Comparison of ENCODE assay signal across 8 cellular contexts in the genomic region with DNA sequence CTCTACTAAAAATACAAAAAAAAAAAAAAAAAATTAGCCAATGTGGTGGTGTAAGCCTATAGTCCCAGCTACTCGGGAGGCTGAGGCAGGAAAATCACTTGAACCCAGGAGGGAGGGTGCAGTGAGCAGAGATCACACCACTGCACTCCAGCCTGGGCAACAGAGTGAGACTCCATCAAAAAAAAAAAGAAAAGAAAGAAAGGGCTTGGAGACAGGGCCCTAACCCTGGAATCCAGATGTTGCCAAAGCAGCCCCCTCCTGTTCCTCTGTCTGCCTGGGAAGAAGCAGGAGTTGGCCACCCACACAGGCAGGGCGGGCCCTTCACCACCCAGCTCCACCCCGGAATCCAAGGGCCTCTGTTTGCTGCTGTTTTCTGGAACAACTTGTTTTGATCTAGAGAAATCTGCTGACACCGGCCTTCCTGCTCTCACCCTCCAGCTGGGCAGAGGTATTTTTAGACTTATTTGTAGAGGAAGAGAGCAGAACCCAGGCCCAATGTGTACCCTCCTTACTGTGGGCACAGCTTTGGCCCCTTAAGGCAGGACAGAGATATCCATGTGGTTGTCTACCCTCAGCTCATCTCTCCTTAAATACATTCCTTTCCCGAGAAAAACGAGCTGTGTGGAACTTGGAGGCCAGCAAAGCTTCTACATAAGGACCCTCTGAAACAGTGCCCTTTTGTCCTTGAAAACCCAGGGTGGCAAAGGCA. TPM values are rescaled to one million over a fixed set of nuclear protein-coding genes. Genes with fewer than 3 reads are reported as not detected.
DNase-seq lines count a peak whose midpoint lies in the region; ATAC-seq, FAIRE-seq and TF ChIP-seq lines count a peak whose summit lies in the region.

No MANE protein-coding gene starts in this region.

- H3K9me3 Mint-ChIP-seq in CD4-positive, alpha-beta T cell, result no peaks in the 10 kb centered on the region

- peak in 9 of 10 experiments; percentile 39 to 73 (median 55) for DNase-seq in CD4-positive, alpha-beta T cell
- DNase-seq in HT-29 (ENCODE audit: low spot score) (peak; percentile 98), RWPE1 (ENCODE audit: low spot score) (peak; percentile 74), adrenal gland (peak; percentile 83 to 98 (median 95)), Right ventricle myocardium superior (peak; percentile 95), pancreas (peak; percentile 81 to 95 (median 92))

- no peaks in the 10 kb centered on the region for H3K9me3 ChIP-seq in CD4-positive, alpha-beta T cell (ENCODE audit: control insufficient read depth, low read length)
- no peaks in the 10 kb centered on the region for H3K9me3 ChIP-seq in adrenal gland (replicated peaks in 1 of 3)
- H3K9me3 ChIP-seq in pancreas, result no peaks in the 10 kb centered on the region

- no peak for FAIRE-seq in pancreas (lab: Jason Lieb, UNC)

- H3K27me3 ChIP-seq in CD4-positive, alpha-beta T cell (ENCODE audit: control insufficient read depth, insufficient read depth, low read length), result no peaks in the 10 kb centered on the region
- H3K27me3 ChIP-seq in adrenal gland, result no peaks in the 10 kb centered on the region
- no peaks in the 10 kb centered on the region for H3K27me3 ChIP-seq in pancreas

- H3K27ac Mint-ChIP-seq in CD4-positive, alpha-beta T cell, result peak overlapping the region; percentile 96

- H3K36me3 ChIP-seq in adrenal gland (replicated peaks in 1 of 2) (peaks cover 0 to 17% of the 10 kb centered on the region in 2 donors), pancreas (peaks cover 0 to 19% (median 0%) of the 10 kb centered on the region in 3 donors)

- no peak for ATAC-seq in CD4-positive, alpha-beta T cell (ENCODE audit: poor library complexity)
- ATAC-seq in Right ventricle myocardium superior (ENCODE audit: poor library complexity) (peak; percentile 38), pancreas (peak; percentile 23 to 45 (median 34)), GM19395 (IDR thresholded peaks at IDR 0.05; ENCODE audit: unreplicated experiment) (no peak), GM18868 (IDR thresholded peaks at IDR 0.05; ENCODE audit: unreplicated experiment) (no peak)

- H3K4me3 ChIP-seq in adrenal gland (peak overlapping the region in 1 of 4 donors; percentile 82), pancreas (peak overlapping the region in 2 of 4 donors; percentile 81 to 93)

- peak overlapping the region; percentile 92 for H3K4me3 Mint-ChIP-seq in CD4-positive, alpha-beta T cell

- intact Hi-C loops in CD4-positive, alpha-beta T cell (cut with DNase I, micrococcal nuclease), result loop anchor here in 1 of 2 experiments (5.0 kb wide), 1 partner anchor 53 kb away; no protein-coding TSS in a partner anchor
- intact Hi-C loops in adrenal gland (cut with DNase I) (loop anchor here in 1 of 2 donors (5.0 kb wide), 1 partner anchor 77 kb away; a partner anchor contains a TSS), Right ventricle myocardium superior (cut with DNase I) (loop anchor here (2.0 to 5.0 kb wide), 2 partner anchors 38 to 77 kb away; a partner anchor contains a TSS), pancreas (cut with DNase I) (loop anchor here in 2 of 3 donors (5.0 kb wide), 3 partner anchors 47 to 92 kb away; no protein-coding TSS in a partner anchor)

- TF ChIP-seq POLR2A in adrenal gland (IDR thresholded peaks at IDR 0.05), result peak in 1 of 2 donors; percentile 65

- POLR2A ChIA-PET in CD4-positive, alpha-beta T cell (lab: Charles Lee), result interaction anchor here (0.8 to 20.7 kb wide), 19 partner anchors 7 to 439 kb away, joined by 3 to 3042 read pairs (median 5); a partner anchor contains a TSS
- POLR2A ChIA-PET in RWPE1 (lab: Yijun Ruan, JAX; ENCODE audit: low non-redundant PET), result interaction anchor here (0.5 to 1.5 kb wide), 9 partner anchors 23 to 369 kb away, joined by 3 to 8 read pairs (median 3); a partner anchor contains a TSS

- peak overlapping the region; percentile 99 for H3K27ac ChIP-seq in CD4-positive, alpha-beta T cell (ENCODE audit: low read depth, low read length)
- H3K27ac ChIP-seq in RWPE1, result peak overlapping the region; percentile 100
- peak overlapping the region; percentile 91 to 100 (median 100) for H3K27ac ChIP-seq in adrenal gland
- peak overlapping the region; percentile 98 to 99 (median 99) for H3K27ac ChIP-seq in pancreas

- H3K27me3 Mint-ChIP-seq in CD4-positive, alpha-beta T cell, result no peaks in the 10 kb centered on the region

- H3K4me1 Mint-ChIP-seq in CD4-positive, alpha-beta T cell (ENCODE audit: low read depth), result peaks cover 63% of the 10 kb centered on the region

- no peak for TF ChIP-seq CTCF in CD4-positive, alpha-beta T cell (IDR thresholded peaks at IDR 0.05)
- no peak for TF ChIP-seq CTCF in RWPE1 (conservative IDR thresholded peaks at IDR 0.05; ENCODE audit: low read depth)
- TF ChIP-seq CTCF in adrenal gland (IDR thresholded peaks at IDR 0.05), result no peak
- TF ChIP-seq CTCF in pancreas (IDR thresholded peaks at IDR 0.05), result no peak

- H3K4me1 ChIP-seq in adrenal gland (replicated peaks in 1 of 2) (peaks cover 49 to 58% of the 10 kb centered on the region in 2 donors), pancreas (peaks cover 36 to 51% (median 44%) of the 10 kb centered on the region in 3 donors)

- CTCF ChIA-PET in CD4-positive, alpha-beta T cell (lab: Charles Lee), result interaction anchor here (1.2 to 7.2 kb wide), 7 partner anchors 13 to 120 kb away, joined by 3 to 82 read pairs (median 6); no protein-coding TSS in a partner anchor
- CTCF ChIA-PET in RWPE1 (lab: Yijun Ruan, JAX), result interaction anchor here (0.6 to 1.2 kb wide), 4 partner anchors 16 to 985 kb away, joined by 3 to 5 read pairs (median 5); no protein-coding TSS in a partner anchor

- WGBS in adrenal gland, 4 donors, result 0 to 2% (median 1%) methylated on average over 6 of the region's 6 CpGs
- WGBS in pancreas, 2 donors, result 0% methylated on average over 6 of the region's 6 CpGs

- peaks cover 37% of the 10 kb centered on the region for H3K36me3 Mint-ChIP-seq in CD4-positive, alpha-beta T cell (ENCODE audit: low read depth)

RNA-seq across cellular contexts. Expression of a gene that starts 2.7 kb away (rescaled TPM):
- total RNA-seq in CD4-positive, alpha-beta T cell, result 100 to 1,000 TPM; 221 to 223 TPM
- 50.1 and 61.5 TPM in 2 replicates for total RNA-seq in HT-29 (2014; rRNA removed; shearing (Covaris generic))
- 1,000 to 10,000 TPM in 3 of 8 donors, 100 to 1,000 TPM in 4, 10 to 100 TPM in 1; 64.3 to 1,661 (median 335) TPM for total RNA-seq in adrenal gland
- 1,000 to 10,000 TPM in 2 of 3 donors, 100 to 1,000 TPM in 1; 216 to 6,838 (median 2,645) TPM for polyA plus RNA-seq in adrenal gland
- total RNA-seq in Right ventricle myocardium superior, result 451 TPM
- 1,000 to 10,000 TPM in 1 of 6 donors, 100 to 1,000 TPM in 5; 295 to 1,475 (median 528) TPM for total RNA-seq in pancreas
- 1,000 to 10,000 TPM; 1,390 to 2,770 TPM for polyA plus RNA-seq in pancreas

RNA-seq across cellular contexts. Expression of a gene that starts 33.5 kb away (rescaled TPM):
- 10 to 100 TPM; 19.4 to 25.3 TPM for total RNA-seq in CD4-positive, alpha-beta T cell
- 102 and 106 TPM in 2 replicates for total RNA-seq in HT-29 (2014; rRNA removed; shearing (Covaris generic))
- 10 to 100 TPM; 20.6 to 52.1 (median 39.6) TPM for total RNA-seq in adrenal gland
- polyA plus RNA-seq in adrenal gland, result 10 to 100 TPM in 2 of 3 donors, 1 to 10 TPM in 1; 5.3 to 21.3 (median 20.4) TPM
- total RNA-seq in Right ventricle myocardium superior, result 8.6 TPM
- total RNA-seq in pancreas, result 10 to 100 TPM; 15.4 to 28.9 (median 18.8) TPM
- 10 to 100 TPM; 15.0 to 15.7 TPM for polyA plus RNA-seq in pancreas

RNA-seq across cellular contexts. Expression of a gene that starts 37.5 kb away (rescaled TPM):
- total RNA-seq in CD4-positive, alpha-beta T cell, result 10 to 100 TPM; 40.0 to 40.8 TPM
- total RNA-seq in HT-29 (2014; rRNA removed; shearing (Covaris generic)), result 5.8 and 8.8 TPM in 2 replicates
- 10 to 100 TPM in 1 of 8 donors, 1 to 10 TPM in 7; 1.1 to 12.7 (median 6.7) TPM for total RNA-seq in adrenal gland
- 10 to 100 TPM in 2 of 3 donors, 1 to 10 TPM in 1; 2.4 to 21.0 (median 14.7) TPM for polyA plus RNA-seq in adrenal gland
- total RNA-seq in Right ventricle myocardium superior, result 5.3 TPM
- 10 to 100 TPM; 16.2 to 53.4 (median 26.3) TPM for total RNA-seq in pancreas
- polyA plus RNA-seq in pancreas, result 10 to 100 TPM; 38.0 to 58.2 TPM

Comparison
In these comparisons a context has a peak if more than half of its experiments do, and no peak if none do; other contexts are left out.
1. ATAC-seq: peak in Right ventricle myocardium superior (single experiment) and pancreas (4 of 4); none in CD4-positive, alpha-beta T cell (single experiment), GM19395 (single experiment) and GM18868 (single experiment).
2. Peak in every context shown above with its lines, with median percentiles within 50 percentile points of each other: DNase-seq and H3K27ac ChIP-seq.